In genomic region chr14:20438664-20439063, GRCh38 we compare ENCODE assay signal across 19 cellular contexts. TPM values are rescaled to one million over a fixed set of nuclear protein-coding genes. Genes with fewer than 3 reads are reported as not detected.
A peak's percentile ranks its signal among the peaks of the same experiment; 100 is the strongest.
DNase-seq lines count a peak whose midpoint lies in the region; ATAC-seq and TF ChIP-seq lines count a peak whose summit lies in the region.
"Had no signal": no experiment of that assay in that cellular context is flagged by ENCODE, and none has a peak within 500 bp of the region (broad histone marks: within the 10 kb centered on the region; RNA-seq: fewer than 3 reads in every experiment).

No MANE protein-coding gene starts in this region.

- peak overlapping the region; percentile 49 to 98 (median 60) for H3K4me2 ChIP-seq in BLaER1 treated with 17β-estradiol and CSF1 and Interleukin-3, amounts not matched to agents 10 nM and 100 nM

- no peak for TF ChIP-seq CTCF in endothelial cell (IDR thresholded peaks at IDR 0.05; ENCODE audit: unreplicated experiment)

- H3K4me3 ChIP-seq in BLaER1 treated with 17β-estradiol and CSF1 and Interleukin-3, amounts not matched to agents 10 nM and 100 nM = 0 out of 20 replicates have a peak overlapping the region, but pooled peaks of 1 of the 10 experiments have one; percentile 22
- H3K4me3 ChIP-seq: SJCRH30 had no signal

- no peak overlapping the region for H3K9ac ChIP-seq in BLaER1 treated with 17β-estradiol and CSF1 and Interleukin-3, amounts not matched to agents 10 nM and 100 nM

- peak; percentile 50 for DNase-seq in NOMO-1 treated with dmso at 0.1 percent for 144 hours (lab: John Stamatoyannopoulos, UW; ENCODE audit: unreplicated experiment)
- no peak for DNase-seq in endothelial cell (ENCODE audit: low spot score)
- no peak for DNase-seq in activated gamma-delta T cell (lab: John Stamatoyannopoulos, UW)
- DNase-seq in cortex of kidney (lab: John Stamatoyannopoulos, UW) = no peak
- DNase-seq: CD4-positive, alpha-beta memory T cell; DMS79 treated with DMSO at 0.1 percent for 48 hours; H9; NCI-H1092 treated with DMSO at 0.1 percent for 48 hours; NCI-H1694 treated with DMSO at 0.1 percent for 48 hours; NCI-H446; SJCRH30 had no signal

- no peaks in the 10 kb centered on the region for H3K27me3 ChIP-seq in BLaER1 treated with 17β-estradiol and CSF1 and Interleukin-3, amounts not matched to agents 10 nM and 100 nM
- H3K27me3 ChIP-seq: SJCRH30 had no signal

- H3K27ac Mint-ChIP-seq in endothelial cell (ENCODE audit: unreplicated experiment) = no peak overlapping the region
- H3K27ac Mint-ChIP-seq: H9, IgD-negative memory B cell had no signal

- H3K9me3 Mint-ChIP-seq in endothelial cell (ENCODE audit: unreplicated experiment) = no peaks in the 10 kb centered on the region
- H3K9me3 Mint-ChIP-seq: CD4-positive, alpha-beta memory T cell had no signal

- peak overlapping the region in 3 of 11 experiments; percentile 3 to 38 (median 34); a peak in 3 of 22 replicates for H3K27ac ChIP-seq in BLaER1 treated with 17β-estradiol and CSF1 and Interleukin-3, amounts not matched to agents 10 nM and 100 nM
- H3K27ac ChIP-seq: SJCRH30 had no signal

- peaks cover 17% of the 10 kb centered on the region for H3K4me1 Mint-ChIP-seq in endothelial cell (ENCODE audit: unreplicated experiment)

- H4K20me1 ChIP-seq in BLaER1 treated with 17β-estradiol and CSF1 and Interleukin-3, amounts not matched to agents 10 nM and 100 nM = no peaks in the 10 kb centered on the region

- H3K36me3 ChIP-seq in BLaER1 treated with 17β-estradiol and CSF1 and Interleukin-3, amounts not matched to agents 10 nM and 100 nM = peaks cover 0 to 15% (median 10%) of the 10 kb centered on the region in 11 experiments; a peak in 18 of 22 replicates
- H3K36me3 ChIP-seq: SJCRH30 had no signal

- peaks cover 77 to 92% (median 81%) of the 10 kb centered on the region in 10 experiments for H3K4me1 ChIP-seq in BLaER1 treated with 17β-estradiol and CSF1 and Interleukin-3, amounts not matched to agents 10 nM and 100 nM
- H3K4me1 ChIP-seq: SJCRH30 had no signal

- peaks cover 6% of the 10 kb centered on the region for H3K27me3 Mint-ChIP-seq in endothelial cell (ENCODE audit: unreplicated experiment)
- H3K27me3 Mint-ChIP-seq: CD4-positive, alpha-beta memory T cell; IgD-negative memory B cell had no signal

- ATAC-seq in HG03175 (IDR thresholded peaks at IDR 0.05; ENCODE audit: unreplicated experiment) (peak; percentile 64), HG03378 (IDR thresholded peaks at IDR 0.05; ENCODE audit: unreplicated experiment) (no peak), GM19397 (IDR thresholded peaks at IDR 0.05; ENCODE audit: unreplicated experiment) (no peak)

- peaks cover 13% of the 10 kb centered on the region for H3K36me3 Mint-ChIP-seq in endothelial cell (ENCODE audit: low read depth, unreplicated experiment)
- H3K36me3 Mint-ChIP-seq: IgD-negative memory B cell had no signal

- peaks cover 0 to 24% (median 7%) of the 10 kb centered on the region in 11 experiments; a peak in 16 of 22 replicates for H3K9me3 ChIP-seq in BLaER1 treated with 17β-estradiol and CSF1 and Interleukin-3, amounts not matched to agents 10 nM and 100 nM (replicated peaks in 1 of 11)
- H3K9me3 ChIP-seq: SJCRH30 had no signal

- peak overlapping the region; percentile 9 for H3K4me3 Mint-ChIP-seq in endothelial cell (ENCODE audit: unreplicated experiment)
- H3K4me3 Mint-ChIP-seq: CD4-positive, alpha-beta memory T cell; H9 had no signal

RNA-seq across cellular contexts. Expression of gene KLHL33, which starts 2.7 kb away (rescaled TPM):
- total RNA-seq in endothelial cell (ENCODE audit: unreplicated experiment) = 0.08 TPM
- total RNA-seq: HT-29, LHCN-M2, RPMI7951, SJCRH30 had no signal

RNA-seq across cellular contexts. Expression of gene OSGEP, which starts 15.9 kb away (rescaled TPM):
- 46.1 TPM for total RNA-seq in endothelial cell (ENCODE audit: unreplicated experiment)

RNA-seq across cellular contexts. Expression of gene APEX1, which starts 16.4 kb away (rescaled TPM):
- 230 TPM for total RNA-seq in endothelial cell (ENCODE audit: unreplicated experiment)

RNA-seq across cellular contexts. Expression of gene PIP4P1, which starts 22.6 kb away (rescaled TPM):
- total RNA-seq in endothelial cell (ENCODE audit: unreplicated experiment) = 36.8 TPM

RNA-seq across cellular contexts. Expression of gene TEP1, which starts 25.4 kb away (rescaled TPM):
- 44.0 TPM for total RNA-seq in endothelial cell (ENCODE audit: unreplicated experiment)
